In the genomic region with DNA sequence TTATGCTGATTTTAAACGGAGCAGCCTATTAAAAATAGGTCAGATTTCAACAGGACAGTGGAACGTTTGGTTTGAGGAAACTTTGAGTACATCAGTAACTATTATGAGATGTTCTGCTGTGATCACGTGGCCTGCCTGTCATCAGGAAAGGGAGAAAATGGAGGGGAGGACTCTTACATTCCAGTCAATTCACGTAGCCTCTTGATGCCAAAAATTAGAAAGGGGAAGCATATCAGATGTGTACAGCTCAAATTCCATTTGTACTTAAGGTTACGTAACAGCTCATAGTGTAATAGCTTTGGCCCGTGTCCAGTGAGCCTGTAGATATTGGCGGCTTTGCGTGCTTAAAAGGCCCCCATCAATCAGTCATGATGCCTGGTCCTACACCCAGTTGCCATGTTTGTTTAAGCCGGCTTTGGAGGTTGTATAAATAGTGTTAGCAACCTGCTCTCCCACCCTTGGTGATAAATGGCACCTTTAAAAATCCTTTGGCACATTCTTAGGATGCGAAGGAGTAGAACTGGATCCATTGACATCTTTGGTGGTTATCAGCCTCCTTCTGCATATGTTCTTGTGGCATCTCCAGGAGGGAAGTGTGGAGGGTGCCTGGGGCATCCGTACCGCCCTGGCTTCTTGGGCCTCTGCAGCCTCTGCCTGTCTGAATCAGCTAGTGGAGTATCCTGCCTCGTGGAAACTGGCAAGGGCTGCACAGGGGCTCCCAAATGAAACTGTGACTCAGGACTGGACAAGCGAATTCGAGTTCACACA, we compare ENCODE assay signal across 7 cellular contexts.
DNase-seq lines count a peak whose midpoint lies in the region; ATAC-seq, FAIRE-seq and TF ChIP-seq lines count a peak whose summit lies in the region.

No MANE protein-coding gene starts in this region.

- H3K27me3 ChIP-seq in uterus = no peaks in the 10 kb centered on the region

- ATAC-seq in GM18867 (IDR thresholded peaks at IDR 0.05; ENCODE audit: unreplicated experiment) (no peak), HG03439 (IDR thresholded peaks at IDR 0.05; ENCODE audit: unreplicated experiment) (no peak)

- H3K4me1 ChIP-seq in uterus = no peaks in the 10 kb centered on the region

- POLR2A ChIA-PET in activated CD4-positive, alpha-beta memory T cell treated with anti-CD3 and anti-CD28 coated beads, Interleukin-2, amount 10 ng/mL, durations not matched to agents 7 days and 5 days (lab: Charles Lee) = no interaction called here

- DNase-seq in MV-4-11 (lab: John Stamatoyannopoulos, UW) (peak; percentile 94), SKM-1 treated with dmso at 0.1 percent for 144 hours (lab: John Stamatoyannopoulos, UW; ENCODE audit: unreplicated experiment) (peak; percentile 61), uterus (peak; percentile 75 to 79)
- DNase-seq in activated CD4-positive, alpha-beta memory T cell treated with anti-CD3 and anti-CD28 coated beads, Interleukin-2, amount 10 ng/mL, durations not matched to agents 7 days and 5 days = no peak

- CTCF ChIA-PET in activated CD4-positive, alpha-beta memory T cell treated with anti-CD3 and anti-CD28 coated beads, Interleukin-2, amount 10 ng/mL, durations not matched to agents 7 days and 5 days (lab: Charles Lee) = no interaction called here

- TF ChIP-seq POLR2A in uterus (IDR thresholded peaks at IDR 0.05) = no peak

- no peaks in the 10 kb centered on the region for H3K9me3 ChIP-seq in uterus

- no peak overlapping the region for H3K4me3 ChIP-seq in uterus

- peak; percentile 24 for FAIRE-seq in islet of Langerhans (lab: Jason Lieb, UNC)

- no peaks in the 10 kb centered on the region for H3K36me3 Mint-ChIP-seq in activated CD4-positive, alpha-beta memory T cell treated with anti-CD3 and anti-CD28 coated beads, Interleukin-2, amount 10 ng/mL, durations not matched to agents 7 days and 5 days (ENCODE audit: low read depth)

- H3K4me1 Mint-ChIP-seq in activated CD4-positive, alpha-beta memory T cell treated with anti-CD3 and anti-CD28 coated beads, Interleukin-2, amount 10 ng/mL, durations not matched to agents 7 days and 5 days = no peaks in the 10 kb centered on the region

- peak overlapping the region; percentile 73 to 81 for H3K27ac ChIP-seq in uterus

- H3K27me3 Mint-ChIP-seq in activated CD4-positive, alpha-beta memory T cell treated with anti-CD3 and anti-CD28 coated beads, Interleukin-2, amount 10 ng/mL, durations not matched to agents 7 days and 5 days = peaks cover 6% of the 10 kb centered on the region

- no peaks in the 10 kb centered on the region for H3K9me3 Mint-ChIP-seq in activated CD4-positive, alpha-beta memory T cell treated with anti-CD3 and anti-CD28 coated beads, Interleukin-2, amount 10 ng/mL, durations not matched to agents 7 days and 5 days

- no peak overlapping the region for H3K4me3 Mint-ChIP-seq in activated CD4-positive, alpha-beta memory T cell treated with anti-CD3 and anti-CD28 coated beads, Interleukin-2, amount 10 ng/mL, durations not matched to agents 7 days and 5 days

- H3K36me3 ChIP-seq in uterus = no peaks in the 10 kb centered on the region

- no peak overlapping the region for H3K27ac Mint-ChIP-seq in activated CD4-positive, alpha-beta memory T cell treated with anti-CD3 and anti-CD28 coated beads, Interleukin-2, amount 10 ng/mL, durations not matched to agents 7 days and 5 days

- no peak for TF ChIP-seq CTCF in uterus (IDR thresholded peaks at IDR 0.05)

- intact Hi-C loops in uterus (cut with DNase I; ENCODE audit: low total_unique reads) = no loop called here
